ENCODE assay signal across 8 cellular contexts in the genomic region with DNA sequence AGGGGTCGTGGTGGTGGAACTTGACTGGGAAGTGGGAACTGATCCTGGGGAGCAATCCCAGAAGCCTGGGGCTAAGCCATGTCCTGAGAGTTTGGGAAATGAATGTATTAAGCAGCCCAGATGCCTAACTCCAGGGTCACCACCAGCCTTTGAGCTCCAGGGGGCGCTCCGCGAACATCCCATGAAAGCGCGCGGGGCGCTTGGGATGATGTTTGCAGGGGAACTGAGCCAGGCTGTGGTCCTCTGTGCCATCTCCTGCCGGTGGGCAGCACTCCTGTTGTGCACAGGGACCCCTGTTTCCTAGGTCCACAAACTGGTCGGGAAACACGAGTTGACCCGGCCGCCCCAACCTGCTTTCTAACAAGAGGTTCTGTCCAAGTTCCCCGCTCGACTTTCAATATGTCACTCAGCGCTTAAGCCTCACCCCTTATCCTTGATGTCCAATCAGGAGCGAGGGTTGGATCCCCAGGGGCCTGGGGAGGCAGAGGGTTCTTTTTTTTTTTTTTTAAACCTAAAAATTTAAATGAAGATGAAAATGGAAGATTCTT. TPM values are rescaled to one million over a fixed set of nuclear protein-coding genes. Genes with fewer than 3 reads are reported as not detected.
DNase-seq lines count a peak whose midpoint lies in the region; ATAC-seq and TF ChIP-seq lines count a peak whose summit lies in the region.

No MANE protein-coding gene starts in this region.

- H3K36me3 ChIP-seq in A673 (ENCODE audit: insufficient read depth, low read length, poor library complexity, severe bottlenecking), result no peaks in the 10 kb centered on the region
- H3K36me3 ChIP-seq in IMR-90 (ENCODE audit: control insufficient read depth, insufficient read depth, low read length), result no peaks in the 10 kb centered on the region
- no peaks in the 10 kb centered on the region for H3K36me3 ChIP-seq in esophagus squamous epithelium

- H2AK9ac ChIP-seq in IMR-90 (replicated peaks; ENCODE audit: low read depth, low read length, poor library complexity), result peak overlapping the region; percentile 8

- H3K4ac ChIP-seq in IMR-90 (ENCODE audit: low read depth, low read length), result no peak overlapping the region

- peak overlapping the region; percentile 89 for H2AFZ ChIP-seq in IMR-90 (replicated peaks; ENCODE audit: low read length, poor library complexity)

- BruUV-seq in A673 (replicated peaks; lab: Mats Ljungman, UMichigan) (no TSS peak), IMR-90 (replicated peaks; lab: Mats Ljungman, UMichigan) (no TSS peak)

- POLR2A ChIA-PET in A673 (lab: Charles Lee; ENCODE audit: low non-redundant PET) (no interaction called here), IMR-90 (lab: Charles Lee; ENCODE audit: unreplicated experiment) (no interaction called here)

- intact Hi-C loops in A673 (cut with micrococcal nuclease; ENCODE audit: unreplicated experiment) (no loop called here), IMR-90 (cut with micrococcal nuclease) (loop anchor here (1.0 kb wide), 2 partner anchors 51 to 177 kb away; no protein-coding TSS in a partner anchor), esophagus squamous epithelium (cut with DNase I) (loop anchor here (10.0 kb wide), 1 partner anchor 52 kb away; a partner anchor contains a TSS)

- H3K9me1 ChIP-seq in IMR-90 (ENCODE audit: insufficient read depth, low read length), result no peaks in the 10 kb centered on the region

- H3K4me3 ChIP-seq in A673 (ENCODE audit: low read depth, low read length, poor library complexity, severe bottlenecking) (peak overlapping the region; percentile 36), IMR-90 (ENCODE audit: insufficient read depth, low read depth, low read length) (peak overlapping the region; percentile 69), esophagus squamous epithelium (peak overlapping the region; percentile 7 to 62 (median 47))

- H2BK120ac ChIP-seq in IMR-90 (ENCODE audit: low read depth, low read length), result no peak overlapping the region

- TF ChIP-seq POLR2A in IMR-90 (IDR thresholded peaks at IDR 0.05; ENCODE audit: low read depth, low read length) (no peak), esophagus squamous epithelium (IDR thresholded peaks at IDR 0.05) (no peak)

- H3K14ac ChIP-seq in IMR-90 (replicated peaks; ENCODE audit: low read depth, low read length), result no peak overlapping the region

- TF ChIP-seq RAD21 in IMR-90 (IDR thresholded peaks at IDR 0.05; ENCODE audit: low read length), result peak; percentile 79

- peak overlapping the region; percentile 77 for H3K4me3 Mint-ChIP-seq in activated T-cell treated with anti-CD3 and anti-CD28 coated beads, Interleukin-2, amount 50 U/mL, for 4 hours

- no peaks in the 10 kb centered on the region for H3K4me1 Mint-ChIP-seq in activated T-cell treated with anti-CD3 and anti-CD28 coated beads, Interleukin-2, amount 50 U/mL, for 4 hours (ENCODE audit: low read depth)

- dilution Hi-C loops in IMR-90 (cut with HindIII; ENCODE audit: low sequenced_read_pairs, unreplicated experiment), result no loop called here

- in situ Hi-C loops in IMR-90 (cut with MboI; ENCODE audit: low sequenced_read_pairs), result loop anchor here (5.0 kb wide), 2 partner anchors 49 to 174 kb away; no protein-coding TSS in a partner anchor

- H4K8ac ChIP-seq in IMR-90 (ENCODE audit: low read depth in 2 of 2, low read length in 2 of 2), result no peak overlapping the region

- no peak overlapping the region for H4K91ac ChIP-seq in IMR-90 (ENCODE audit: insufficient read depth, low read depth, low read length)

- H4K5ac ChIP-seq in IMR-90 (ENCODE audit: low read depth, low read length), result no peak overlapping the region

- H3K27me3 Mint-ChIP-seq in activated T-cell treated with anti-CD3 and anti-CD28 coated beads, Interleukin-2, amount 50 U/mL, for 4 hours (ENCODE audit: low read depth), result peaks cover 2% of the 10 kb centered on the region

- H3K18ac ChIP-seq in IMR-90 (ENCODE audit: low read depth, low read length), result no peak overlapping the region

- H3K4me1 ChIP-seq in A673 (ENCODE audit: insufficient read depth, low read length, poor library complexity, severe bottlenecking) (no peaks in the 10 kb centered on the region), IMR-90 (ENCODE audit: control insufficient read depth, insufficient read depth, low read length) (no peaks in the 10 kb centered on the region), esophagus squamous epithelium (peaks cover 0 to 7% (median 0%) of the 10 kb centered on the region in 3 donors)

- H3K9me3 Mint-ChIP-seq in activated T-cell treated with anti-CD3 and anti-CD28 coated beads, Interleukin-2, amount 50 U/mL, for 4 hours, result peaks cover 8% of the 10 kb centered on the region

- H2BK20ac ChIP-seq in IMR-90 (ENCODE audit: low read depth, low read length), result no peak overlapping the region

- peak overlapping the region; percentile 88 for H3K4me2 ChIP-seq in IMR-90 (ENCODE audit: low read depth, low read length)

- ATAC-seq in GM18907 (IDR thresholded peaks at IDR 0.05; ENCODE audit: unreplicated experiment), result peak; percentile 71
- peak; percentile 99 for ATAC-seq in IMR-90 (ENCODE audit: low read depth)
- peak; percentile 98 for ATAC-seq in activated T-cell treated with anti-CD3 and anti-CD28 coated beads, Interleukin-2, amount 50 U/mL, for 4 hours

- DNase-seq in A673 (ENCODE audit: low spot score), result peak; percentile 88
- peak; percentile 69 for DNase-seq in IMR-90
- DNase-seq in OCI-M2 (lab: John Stamatoyannopoulos, UW; ENCODE audit: unreplicated experiment), result peak; percentile 19
- peak; percentile 65 for DNase-seq in activated T-cell treated with anti-CD3 and anti-CD28 coated beads, Interleukin-2, amount 50 U/mL, for 4 hours
- DNase-seq in esophagus squamous epithelium (lab: John Stamatoyannopoulos, UW), result no peak
- DNase-seq in myocyte (ENCODE audit: low read depth), result peak; percentile 89
- DNase-seq in stimulated activated CD8-positive, alpha-beta memory T cell treated with anti-CD3 and anti-CD28 coated beads, Interleukin-4, amount 100 ng/mL, for 4 hours (ENCODE audit: low read depth in 2 of 2, low spot score in 1 of 2), result peak; percentile 31 to 52

- no peak overlapping the region for H2AK5ac ChIP-seq in IMR-90 (ENCODE audit: low read depth, low read length)

- WGBS in IMR-90 (ENCODE audit: extremely low coverage in 2 of 2, insufficient read length in 1 of 2), 2 experiments, result 0% methylated on average over 5 of the region's 17 CpGs; no CpG with 5 or more reads in 1 of the 2 experiments
- 1 to 5% methylated on average over 8 to 12 of the region's 17 CpGs for WGBS in esophagus squamous epithelium, 2 donors

- CTCF ChIA-PET in A673 (lab: Charles Lee) (interaction anchor here (0.5 to 1.4 kb wide), 8 partner anchors 23 to 672 kb away, joined by 3 to 6 read pairs (median 4); a partner anchor contains a TSS), IMR-90 (lab: Yijun Ruan, JAX) (interaction anchor here (0.6 to 2.5 kb wide), 11 partner anchors 9 to 177 kb away, joined by 3 to 17 read pairs (median 4); a partner anchor contains a TSS)

- H3K36me3 Mint-ChIP-seq in activated T-cell treated with anti-CD3 and anti-CD28 coated beads, Interleukin-2, amount 50 U/mL, for 4 hours (ENCODE audit: insufficient read depth), result no peaks in the 10 kb centered on the region

- H2BK15ac ChIP-seq in IMR-90 (ENCODE audit: low read depth, low read length), result no peak overlapping the region

- no peaks in the 10 kb centered on the region for H4K20me1 ChIP-seq in IMR-90 (ENCODE audit: insufficient read depth, low read length)

- H3K27me3 ChIP-seq in A673 (replicated peaks; ENCODE audit: insufficient read depth, low read depth, low read length, poor library complexity) (peaks cover 15% of the 10 kb centered on the region), IMR-90 (ENCODE audit: control insufficient read depth, insufficient read depth, low read length) (peaks cover 5% of the 10 kb centered on the region), esophagus squamous epithelium (peaks cover 0 to 15% (median 0%) of the 10 kb centered on the region in 4 donors)

- no peak overlapping the region for H3K27ac ChIP-seq in A673 (ENCODE audit: low read depth, low read length, poor library complexity, severe bottlenecking)
- no peak overlapping the region for H3K27ac ChIP-seq in IMR-90 (ENCODE audit: insufficient read depth, low read length)
- no peak overlapping the region for H3K27ac ChIP-seq in esophagus squamous epithelium

- no peak overlapping the region for H3K56ac ChIP-seq in IMR-90 (ENCODE audit: extremely low read depth, insufficient read depth, low read length)

- H3K9me3 ChIP-seq in A673 (ENCODE audit: low read depth, low read length, poor library complexity, severe bottlenecking) (no peaks in the 10 kb centered on the region), IMR-90 (ENCODE audit: control insufficient read depth, insufficient read depth, low read length) (no peaks in the 10 kb centered on the region), esophagus squamous epithelium (peaks cover 0 to under 1% (median 0%) of the 10 kb centered on the region in 3 donors)

- TF ChIP-seq CTCF in A673 (conservative IDR thresholded peaks at IDR 0.05; ENCODE audit: low read depth, low read length) (peak; percentile 96), IMR-90 (conservative IDR thresholded peaks at IDR 0.05; ENCODE audit: low read depth, low read length) (peak; percentile 91), esophagus squamous epithelium (IDR thresholded peaks at IDR 0.05) (peak; percentile 78 to 89 (median 83))

- no peak overlapping the region for H2BK5ac ChIP-seq in IMR-90 (ENCODE audit: low read depth, low read length, poor library complexity, severe bottlenecking)

- H3K23ac ChIP-seq in IMR-90 (ENCODE audit: low read depth, low read length), result no peak overlapping the region

- H3K9ac ChIP-seq in IMR-90 (ENCODE audit: low read depth, low read length), result no peak overlapping the region

- no peaks in the 10 kb centered on the region for H3K79me1 ChIP-seq in IMR-90 (ENCODE audit: low read depth in 1 of 2, low read length in 2 of 2)

RNA-seq across cellular contexts. Expression of a gene that starts 14.4 kb away (rescaled TPM):
- not detected in 2 replicates for total RNA-seq in A673 (2021)
- not detected in 2 replicates for total RNA-seq in IMR-90 (2012; rRNA removed)
- not detected in 2 replicates for polyA plus RNA-seq in IMR-90 (2012; rRNA removed)
- not detected in 2 replicates for polyA plus RNA-seq in IMR-90 (2012; cell fraction: cytosol; rRNA removed)
- not detected in 2 replicates for polyA plus RNA-seq in IMR-90 (2012; cell fraction: nucleus; rRNA removed; ENCODE audit: low replicate concordance)
- total RNA-seq in activated T-cell treated with anti-CD3 and anti-CD28 coated beads, Interleukin-2, amount 50 U/mL, for 4 hours, result not detected
- not detected for total RNA-seq in esophagus squamous epithelium
- total RNA-seq in myocyte, result not detected in 2 replicates
- not detected for polyA plus RNA-seq in myocyte (2012)

RNA-seq across cellular contexts. Expression of a gene that starts 40.9 kb away (rescaled TPM):
- total RNA-seq in A673 (2021) (16.0 and 19.0 TPM in 2 replicates), IMR-90 (2012; rRNA removed) (2.7 and 3.6 TPM in 2 replicates), esophagus squamous epithelium (10 to 100 TPM in 1 of 4 donors, 1 to 10 TPM in 3; 3.9 to 12.6 (median 6.3) TPM), myocyte (0.16 and 0.45 TPM in 2 replicates)
- polyA plus RNA-seq in IMR-90 (2012; rRNA removed), result 10.2 and 11.4 TPM in 2 replicates
- polyA plus RNA-seq in IMR-90 (2012; cell fraction: cytosol; rRNA removed), result 10.2 and 18.8 TPM in 2 replicates
- 34.3 and 52.3 TPM in 2 replicates for polyA plus RNA-seq in IMR-90 (2012; cell fraction: nucleus; rRNA removed; ENCODE audit: low replicate concordance)
- total RNA-seq in activated T-cell treated with anti-CD3 and anti-CD28 coated beads, Interleukin-2, amount 50 U/mL, for 4 hours, result 1 to 10 TPM; 2.8 to 3.2 (median 2.8) TPM
- polyA plus RNA-seq in myocyte (2012), result 0.71 TPM

RNA-seq across cellular contexts. Expression of a gene that starts 53.1 kb away (rescaled TPM):
- 573 and 581 TPM in 2 replicates for total RNA-seq in A673 (2021)
- total RNA-seq in IMR-90 (2012; rRNA removed), result 211 and 259 TPM in 2 replicates
- polyA plus RNA-seq in IMR-90 (2012; rRNA removed), result 405 and 446 TPM in 2 replicates
- polyA plus RNA-seq in IMR-90 (2012; cell fraction: cytosol; rRNA removed), result 291 and 322 TPM in 2 replicates
- polyA plus RNA-seq in IMR-90 (2012; cell fraction: nucleus; rRNA removed; ENCODE audit: low replicate concordance), result 96.8 and 135 TPM in 2 replicates
- 100 to 1,000 TPM; 738 to 880 (median 839) TPM for total RNA-seq in activated T-cell treated with anti-CD3 and anti-CD28 coated beads, Interleukin-2, amount 50 U/mL, for 4 hours
- 100 to 1,000 TPM; 184 to 226 (median 193) TPM for total RNA-seq in esophagus squamous epithelium
- total RNA-seq in myocyte, result 21.7 and 26.1 TPM in 2 replicates
- polyA plus RNA-seq in myocyte (2012), result 77.8 TPM

RNA-seq across cellular contexts. Expression of a gene that starts 55.2 kb away (rescaled TPM):
- total RNA-seq in A673 (2021), result not detected in 2 replicates
- total RNA-seq in IMR-90 (2012; rRNA removed), result not detected in 2 replicates
- polyA plus RNA-seq in IMR-90 (2012; rRNA removed), result not detected in 2 replicates
- not detected in 2 replicates for polyA plus RNA-seq in IMR-90 (2012; cell fraction: cytosol; rRNA removed)
- not detected in 2 replicates for polyA plus RNA-seq in IMR-90 (2012; cell fraction: nucleus; rRNA removed; ENCODE audit: low replicate concordance)
- total RNA-seq in activated T-cell treated with anti-CD3 and anti-CD28 coated beads, Interleukin-2, amount 50 U/mL, for 4 hours, result 1 to 10 TPM in 2 of 3 donors, not detected in 1; 1.2 to 2.3 TPM
- not detected for total RNA-seq in esophagus squamous epithelium
- total RNA-seq in myocyte, result not detected in 2 replicates
- polyA plus RNA-seq in myocyte (2012), result not detected
